ENCODE assay signal across 9 cellular contexts in genomic region chr1:14915356-14916054, GRCh38.
A peak's percentile ranks its signal among the peaks of the same experiment; 100 is the strongest.
DNase-seq lines count a peak whose midpoint lies in the region; ATAC-seq, FAIRE-seq and TF ChIP-seq lines count a peak whose summit lies in the region.
"Had no signal": no experiment of that assay in that cellular context is flagged by ENCODE, and none has a peak within 500 bp of the region (broad histone marks: within the 10 kb centered on the region; RNA-seq: fewer than 3 reads in every experiment).

No MANE protein-coding gene starts in this region.

- no peaks in the 10 kb centered on the region for H3K9me3 Mint-ChIP-seq in activated CD4-positive, alpha-beta T cell treated with anti-CD3 and anti-CD28 coated beads, Interleukin-2, amount 10 ng/mL, durations not matched to agents 7 days and 5 days
- no peaks in the 10 kb centered on the region for H3K9me3 Mint-ChIP-seq in nephron progenitor cell

- H3K9me3 ChIP-seq in MG63: no peaks in the 10 kb centered on the region

- no peaks in the 10 kb centered on the region for H3K36me3 Mint-ChIP-seq in activated CD4-positive, alpha-beta T cell treated with anti-CD3 and anti-CD28 coated beads, Interleukin-2, amount 10 ng/mL, durations not matched to agents 7 days and 5 days (ENCODE audit: low read depth)
- no peaks in the 10 kb centered on the region for H3K36me3 Mint-ChIP-seq in nephron progenitor cell (ENCODE audit: low read depth)

- H3K36me3 ChIP-seq in MG63: no peaks in the 10 kb centered on the region

- DNase-seq in NCI-H2196 (lab: John Stamatoyannopoulos, UW; ENCODE audit: unreplicated experiment) (peak; percentile 45), NCI-H2196 treated with DMSO at 0.1 percent for 48 hours (lab: John Stamatoyannopoulos, UW; ENCODE audit: unreplicated experiment) (no peak), MG63 (peak; percentile 38), epithelial cell of proximal tubule (ENCODE audit: low read depth) (no peak), nephron progenitor cell (peak; percentile 79), urothelium cell line (ENCODE audit: low spot score) (peak; percentile 68)
- peak; percentile 54 for DNase-seq in activated CD4-positive, alpha-beta T cell treated with anti-CD3 and anti-CD28 coated beads, Interleukin-2, amount 10 ng/mL, durations not matched to agents 7 days and 5 days

- TF ChIP-seq CTCF in epithelial cell of proximal tubule (conservative IDR thresholded peaks at IDR 0.05; ENCODE audit: low read depth, low read length) (peak; percentile 90), nephron progenitor cell (IDR thresholded peaks at IDR 0.05) (peak; percentile 95)

- H3K27me3 ChIP-seq in MG63: no peaks in the 10 kb centered on the region

- H3K4me3 Mint-ChIP-seq in activated CD4-positive, alpha-beta T cell treated with anti-CD3 and anti-CD28 coated beads, Interleukin-2, amount 10 ng/mL, durations not matched to agents 7 days and 5 days: no peak overlapping the region
- H3K4me3 Mint-ChIP-seq in nephron progenitor cell: no peak overlapping the region

- H3K4me3 ChIP-seq in MG63: no peak overlapping the region
- no peak overlapping the region for H3K4me3 ChIP-seq in epithelial cell of proximal tubule (ENCODE audit: low read depth, low read length)

- POLR2A ChIA-PET in activated CD4-positive, alpha-beta T cell treated with anti-CD3 and anti-CD28 coated beads, Interleukin-2, amount 10 ng/mL, durations not matched to agents 7 days and 5 days (lab: Charles Lee): no interaction called here

- no peaks in the 10 kb centered on the region for H3K4me1 Mint-ChIP-seq in activated CD4-positive, alpha-beta T cell treated with anti-CD3 and anti-CD28 coated beads, Interleukin-2, amount 10 ng/mL, durations not matched to agents 7 days and 5 days
- H3K4me1 Mint-ChIP-seq in nephron progenitor cell: peaks cover 54% of the 10 kb centered on the region

- no peak overlapping the region for H3K27ac Mint-ChIP-seq in activated CD4-positive, alpha-beta T cell treated with anti-CD3 and anti-CD28 coated beads, Interleukin-2, amount 10 ng/mL, durations not matched to agents 7 days and 5 days
- no peak overlapping the region for H3K27ac Mint-ChIP-seq in nephron progenitor cell

- FAIRE-seq in urothelium cell line (lab: Jason Lieb, UNC): no peak
- FAIRE-seq: G401.6 had no signal

- CTCF ChIA-PET in activated CD4-positive, alpha-beta T cell treated with anti-CD3 and anti-CD28 coated beads, Interleukin-2, amount 10 ng/mL, durations not matched to agents 7 days and 5 days (lab: Charles Lee): no interaction called here

- H3K27me3 Mint-ChIP-seq in activated CD4-positive, alpha-beta T cell treated with anti-CD3 and anti-CD28 coated beads, Interleukin-2, amount 10 ng/mL, durations not matched to agents 7 days and 5 days: peaks cover 2% of the 10 kb centered on the region
- H3K27me3 Mint-ChIP-seq in nephron progenitor cell (ENCODE audit: low read depth, poor library complexity): peaks cover 6% of the 10 kb centered on the region

- ATAC-seq in GM21723 (IDR thresholded peaks at IDR 0.05; ENCODE audit: unreplicated experiment): no peak

Comparison
In these comparisons a context has a peak if more than half of its experiments do, and no peak if none do; other contexts are left out.
1. DNase-seq: peak in NCI-H2196 (single experiment), MG63 (single experiment), activated CD4-positive, alpha-beta T cell treated with anti-CD3 and anti-CD28 coated beads, Interleukin-2, amount 10 ng/mL, durations not matched to agents 7 days and 5 days (single experiment), nephron progenitor cell (single experiment) and urothelium cell line (single experiment); none in NCI-H2196 treated with DMSO at 0.1 percent for 48 hours (single experiment) and epithelial cell of proximal tubule (single experiment).